In genomic region chr6:161166677-161167076, GRCh38 we compare ENCODE assay signal across 15 cellular contexts.
DNase-seq lines count a peak whose midpoint lies in the region; FAIRE-seq and TF ChIP-seq lines count a peak whose summit lies in the region.
"Had no signal": no experiment of that assay in that cellular context is flagged by ENCODE, and none has a peak within 500 bp of the region (broad histone marks: within the 10 kb centered on the region; RNA-seq: fewer than 3 reads in every experiment).

No MANE protein-coding gene starts in this region.

- H2AFZ ChIP-seq in astrocyte (ENCODE audit: low read depth, low read length) (no peak overlapping the region), H1 (ENCODE audit: low read length) (no peak overlapping the region), neural progenitor cell (replicated peaks) (no peak overlapping the region)

- peak; percentile 18 to 26; a peak in 2 of 4 replicates for TF ChIP-seq RAD21 in H1 (IDR thresholded peaks at IDR 0.05 in 1 of 2, conservative IDR thresholded peaks at IDR 0.05 in 1 of 2; ENCODE audit: low read depth in 2 of 2, low read length in 2 of 2)

- no peak for FAIRE-seq in astrocyte (lab: Jason Lieb, UNC)
- FAIRE-seq in H1 (lab: Jason Lieb, UNC) = no peak
- no peak for FAIRE-seq in GM12892 (lab: Jason Lieb, UNC)
- FAIRE-seq: A549, H54 had no signal

- no peak overlapping the region for H3K18ac ChIP-seq in H1 (ENCODE audit: extremely low read depth, low read length)

- no peak overlapping the region for H3K14ac ChIP-seq in H1 (ENCODE audit: insufficient read length)

- H3K36me3 ChIP-seq in astrocyte (ENCODE audit: insufficient read depth, low read length) = peaks cover 7% of the 10 kb centered on the region
- peaks cover 0 to 17% (median 1%) of the 10 kb centered on the region in 4 experiments; a peak in 3 of 8 replicates for H3K36me3 ChIP-seq in H1 (ENCODE audit: control insufficient read depth in 2 of 4, insufficient read depth in 4 of 4, low read length in 3 of 4)
- no peaks in the 10 kb centered on the region for H3K36me3 ChIP-seq in neural progenitor cell
- H3K36me3 ChIP-seq: BE2C had no signal

- no peak overlapping the region for H3K56ac ChIP-seq in H1 (replicated peaks; ENCODE audit: insufficient read length, low read depth, low read length)

- H3F3A ChIP-seq in neural progenitor cell (ENCODE audit: low read depth) = peaks cover 30% of the 10 kb centered on the region

- H4K8ac ChIP-seq in H1 (ENCODE audit: extremely low read depth, insufficient read depth, low read length) = no peak overlapping the region

- peaks cover 9% of the 10 kb centered on the region for H3K79me1 ChIP-seq in H1 (ENCODE audit: low read depth, low read length)

- POLR2A ChIA-PET in H1 (lab: Charles Lee; ENCODE audit: partially characterized antibody) = no interaction called here

- no peak overlapping the region for H2BK12ac ChIP-seq in H1 (ENCODE audit: low read depth, low read length)

- no peak for TF ChIP-seq CTCF in astrocyte (IDR thresholded peaks at IDR 0.05; ENCODE audit: insufficient read depth, low read depth, low read length)
- TF ChIP-seq CTCF in H1 (IDR thresholded peaks at IDR 0.05; ENCODE audit: control extremely low read depth in 1 of 3, insufficient read depth in 1 of 3, low read depth in 1 of 3, low read length in 3 of 3) = no peak
- TF ChIP-seq CTCF in neural progenitor cell (IDR thresholded peaks at IDR 0.05) = no peak

- H2BK5ac ChIP-seq in H1 (ENCODE audit: low read depth, low read length) = no peak overlapping the region

- no peak overlapping the region for H3K27ac ChIP-seq in astrocyte (ENCODE audit: low read depth, low read length)
- no peak overlapping the region for H3K27ac ChIP-seq in H1 (ENCODE audit: low read depth, low read length)
- peak overlapping the region; percentile 13 for H3K27ac ChIP-seq in neural progenitor cell
- peak overlapping the region; percentile 2 for H3K27ac ChIP-seq in temporal lobe (ENCODE audit: low read depth, low read length)
- H3K27ac ChIP-seq: A549, C4-2B had no signal

- no peaks in the 10 kb centered on the region for H3K79me2 ChIP-seq in astrocyte (ENCODE audit: insufficient read depth, low read length)
- peaks cover 0 to 9% of the 10 kb centered on the region in 2 experiments; a peak in 1 of 4 replicates for H3K79me2 ChIP-seq in H1 (ENCODE audit: control insufficient read depth in 1 of 2, insufficient read depth in 2 of 2, low read length in 2 of 2)
- peaks cover 8% of the 10 kb centered on the region for H3K79me2 ChIP-seq in neural progenitor cell (ENCODE audit: low read depth)

- H3K27me3 Mint-ChIP-seq in astrocyte (ENCODE audit: low read depth, unreplicated experiment) (no peaks in the 10 kb centered on the region), neural progenitor cell (ENCODE audit: insufficient read depth, low read depth) (peaks cover 4% of the 10 kb centered on the region)
- H3K27me3 Mint-ChIP-seq: CD4-positive, alpha-beta memory T cell had no signal

- TF ChIP-seq POLR2A in H1 (IDR thresholded peaks at IDR 0.05; ENCODE audit: control extremely low read depth in 1 of 2, low read depth in 2 of 2, low read length in 2 of 2) (no peak), GM12892 (IDR thresholded peaks at IDR 0.05; ENCODE audit: low read depth, low read length) (no peak)

- H3K4me3 ChIP-seq in astrocyte (ENCODE audit: insufficient read depth, low read depth, low read length) (no peak overlapping the region), H1 (ENCODE audit: extremely low read depth in 1 of 4, insufficient read depth in 2 of 4, low read depth in 3 of 4, low read length in 4 of 4) (no peak overlapping the region), neural progenitor cell (no peak overlapping the region)
- H3K4me3 ChIP-seq: A549 had no signal

- no peak overlapping the region for H2BK20ac ChIP-seq in H1 (ENCODE audit: low read length)

- H3K4me1 Mint-ChIP-seq in astrocyte (ENCODE audit: low read depth, unreplicated experiment) = peaks cover 31% of the 10 kb centered on the region
- H3K4me1 Mint-ChIP-seq in neural progenitor cell = peaks cover 40% of the 10 kb centered on the region

- H3K4me3 Mint-ChIP-seq in astrocyte (ENCODE audit: unreplicated experiment) (no peak overlapping the region), neural progenitor cell (no peak overlapping the region)
- H3K4me3 Mint-ChIP-seq: CD4-positive, alpha-beta memory T cell had no signal

- 93% methylated on average over 5 of the region's 5 CpGs; no CpG with 5 or more reads in 1 of the 2 experiments for WGBS in H1 (ENCODE audit: extremely low coverage in 1 of 2, insufficient coverage in 1 of 2, insufficient read length in 1 of 2, insufficient replicate concordance in 2 of 2, low coverage in 1 of 2, low lambda C conversion rate in 2 of 2, missing lambda C conversion rate in 1 of 2), 2 experiments

- no peak overlapping the region for H4K91ac ChIP-seq in H1 (replicated peaks; ENCODE audit: insufficient read length, low read length)

- H3K27ac Mint-ChIP-seq in astrocyte (ENCODE audit: unreplicated experiment) (peak overlapping the region; percentile 38), neural progenitor cell (no peak overlapping the region)

- CTCF ChIA-PET in H1 (lab: Charles Lee; ENCODE audit: partially characterized antibody) = interaction anchor here (1.4 to 3.5 kb wide), 4 partner anchors 102 to 211 kb away, joined by 3 to 15 read pairs (median 4); no protein-coding TSS in a partner anchor

- no peak for DNase-seq in astrocyte (ENCODE audit: low read depth)
- no peak for DNase-seq in H1 (ENCODE audit: low read depth in 1 of 2, low spot score in 2 of 2)
- DNase-seq in neural progenitor cell (ENCODE audit: low spot score) = peak; percentile 26
- no peak for DNase-seq in NCI-H1417 treated with DMSO at 0.1 percent for 48 hours (lab: John Stamatoyannopoulos, UW)
- DNase-seq in MV-4-11 (lab: John Stamatoyannopoulos, UW) = no peak
- no peak for DNase-seq in GM12892 (ENCODE audit: insufficient read length)
- no peak for DNase-seq in stimulated activated naive CD4-positive, alpha-beta T cell treated with Interleukin-2 at 50 U/mL for 16 hours (lab: John Stamatoyannopoulos, UW)
- DNase-seq: BE2C; CD4-positive, alpha-beta memory T cell; DND-41; GDM1 had no signal

- no peak overlapping the region for H3K4ac ChIP-seq in H1 (replicated peaks; ENCODE audit: insufficient read length, low read depth, low read length)

- H3K27me3 ChIP-seq in astrocyte (ENCODE audit: insufficient read depth, low read length) (no peaks in the 10 kb centered on the region), H1 (replicated peaks in 1 of 4; ENCODE audit: control insufficient read depth in 3 of 4, extremely low read depth in 1 of 4, insufficient read depth in 3 of 4, low read length in 3 of 4) (no peaks in the 10 kb centered on the region), neural progenitor cell (no peaks in the 10 kb centered on the region)
- H3K27me3 ChIP-seq: BE2C had no signal

- no peak overlapping the region for H3K9ac ChIP-seq in astrocyte (ENCODE audit: low read length)
- no peak overlapping the region for H3K9ac ChIP-seq in H1 (replicated peaks in 1 of 4; ENCODE audit: extremely low read depth in 1 of 4, low read depth in 3 of 4, low read length in 3 of 4)
- no peak overlapping the region for H3K9ac ChIP-seq in neural progenitor cell

- no peak overlapping the region for H4K5ac ChIP-seq in H1 (ENCODE audit: insufficient read length, low read depth, low read length)

- no peak for TF ChIP-seq EP300 in H1 (IDR thresholded peaks at IDR 0.05; ENCODE audit: borderline replicate concordance in 1 of 2, low read depth in 2 of 2, low read length in 2 of 2)

- no peaks in the 10 kb centered on the region for H3K9me3 Mint-ChIP-seq in astrocyte (ENCODE audit: unreplicated experiment)
- H3K9me3 Mint-ChIP-seq in neural progenitor cell = peaks cover 14% of the 10 kb centered on the region

- H4K20me1 ChIP-seq in astrocyte (ENCODE audit: insufficient read depth, low read length) (peaks cover 5% of the 10 kb centered on the region), H1 (replicated peaks in 1 of 2; ENCODE audit: control insufficient read depth in 1 of 2, insufficient read depth in 2 of 2, low read length in 2 of 2) (peaks cover 0 to 4% of the 10 kb centered on the region in 2 experiments), neural progenitor cell (ENCODE audit: low read depth) (peaks cover 54% of the 10 kb centered on the region)

- H3K9me3 ChIP-seq in astrocyte (ENCODE audit: insufficient read depth, low read depth, low read length) (no peaks in the 10 kb centered on the region), H1 (ENCODE audit: insufficient read depth in 2 of 2, low read depth in 1 of 2, low read length in 1 of 2) (no peaks in the 10 kb centered on the region), neural progenitor cell (ENCODE audit: low read depth) (no peaks in the 10 kb centered on the region)
- H3K9me3 ChIP-seq: A549, BE2C had no signal

- H3K36me3 Mint-ChIP-seq in astrocyte (ENCODE audit: low read depth, unreplicated experiment) (peaks cover 27% of the 10 kb centered on the region), neural progenitor cell (peaks cover 61% of the 10 kb centered on the region)

- H3K23me2 ChIP-seq in H1 (ENCODE audit: low read depth, low read length) = no peaks in the 10 kb centered on the region

- no peak overlapping the region for H3K23ac ChIP-seq in H1 (ENCODE audit: insufficient read length)

- no peak overlapping the region for H2BK120ac ChIP-seq in H1 (replicated peaks; ENCODE audit: low read depth, low read length)

- no peak overlapping the region for H2AK5ac ChIP-seq in H1 (ENCODE audit: low read depth, low read length)

- H3K4me2 ChIP-seq in astrocyte (ENCODE audit: low read length) (no peak overlapping the region), H1 (ENCODE audit: insufficient read depth in 1 of 2, low read depth in 2 of 2, low read length in 2 of 2) (no peak overlapping the region), neural progenitor cell (no peak overlapping the region)
- H3K4me2 ChIP-seq: A549 had no signal

- H2BK15ac ChIP-seq in H1 (ENCODE audit: low read length) = no peak overlapping the region

- peaks cover 23% of the 10 kb centered on the region for H3K4me1 ChIP-seq in astrocyte (ENCODE audit: insufficient read depth, low read length)
- peaks cover 2 to 21% (median 18%) of the 10 kb centered on the region in 4 experiments for H3K4me1 ChIP-seq in H1 (replicated peaks in 1 of 4; ENCODE audit: control insufficient read depth in 3 of 4, insufficient read depth in 4 of 4, low read length in 3 of 4)
- peaks cover 32% of the 10 kb centered on the region for H3K4me1 ChIP-seq in neural progenitor cell

TF ChIP-seq in H1, 55 proteins besides CTCF, POLR2A, EP300 and RAD21:
- TF ChIP-seq NRF1 (IDR thresholded peaks at IDR 0.05; ENCODE audit: low read depth, low read length) = no peak
- TF ChIP-seq TBP (IDR thresholded peaks at IDR 0.05; ENCODE audit: low read depth, low read length) = no peak
- no peak for TF ChIP-seq GTF2F1 (IDR thresholded peaks at IDR 0.05; ENCODE audit: borderline replicate concordance, low read depth, low read length)
- no peak for TF ChIP-seq SUZ12 (IDR thresholded peaks at IDR 0.05; ENCODE audit: low read length)

Comparison
In these comparisons a context has a peak if more than half of its experiments do, and no peak if none do; other contexts are left out.
1. H3K27ac ChIP-seq: peak in neural progenitor cell (single experiment) and temporal lobe (single experiment); none in astrocyte (single experiment) and H1 (single experiment).